ENCODE assay signal across 8 cellular contexts in the genomic region with DNA sequence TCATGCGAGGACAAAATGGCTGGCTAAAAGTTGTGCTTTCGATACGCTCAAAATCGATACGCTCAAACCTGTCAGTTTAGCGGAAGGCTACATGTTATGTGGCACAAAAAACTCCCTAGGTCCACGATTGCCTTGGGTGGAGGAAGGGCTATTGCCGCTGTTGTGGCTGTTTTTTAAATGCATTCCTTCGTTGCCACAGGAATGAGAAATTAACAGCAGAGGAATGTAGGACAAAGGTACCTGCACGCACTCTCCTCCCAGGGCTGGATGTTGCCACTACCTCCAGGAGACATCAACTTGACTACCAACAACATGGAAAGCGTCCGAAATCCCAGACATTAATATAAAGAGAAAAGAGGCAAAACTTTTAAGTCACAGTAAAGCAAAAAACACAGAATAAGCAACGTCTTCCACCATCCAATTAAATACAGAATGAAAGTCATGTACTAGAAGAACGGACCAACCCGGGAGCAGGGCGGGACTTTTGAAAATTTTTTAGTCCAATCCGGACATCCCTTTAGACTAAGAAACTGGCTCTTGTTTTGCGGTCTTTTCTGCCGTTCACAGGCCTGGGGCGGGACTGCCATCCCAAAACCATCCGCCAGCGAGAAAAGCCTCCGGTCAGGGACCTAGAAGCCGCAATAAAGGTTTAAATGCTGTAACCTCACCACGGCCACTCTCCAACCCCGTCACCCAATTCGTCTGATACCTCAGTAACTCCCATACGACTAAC. TPM values are rescaled to one million over a fixed set of nuclear protein-coding genes. Genes with fewer than 3 reads are reported as not detected.
DNase-seq lines count a peak whose midpoint lies in the region; ATAC-seq and TF ChIP-seq lines count a peak whose summit lies in the region.

No MANE protein-coding gene starts in this region.

- H3K27me3 ChIP-seq in heart right ventricle (no peaks in the 10 kb centered on the region), uterus (no peaks in the 10 kb centered on the region)

- H3K36me3 ChIP-seq in heart right ventricle (no peaks in the 10 kb centered on the region), uterus (no peaks in the 10 kb centered on the region)

- H3K4me1 ChIP-seq in heart right ventricle (peaks cover 0 to 33% (median 16%) of the 10 kb centered on the region in 9 donors), uterus (no peaks in the 10 kb centered on the region)

- 1% methylated on average over 28 of the region's 28 CpGs for WGBS in heart right ventricle, 2 donors

- H3K27ac ChIP-seq in heart right ventricle (peak overlapping the region; percentile 85 to 97 (median 94)), uterus (peak overlapping the region; percentile 94 to 96)

- peak; percentile 7 to 44 for TF ChIP-seq POLR2A in uterus (IDR thresholded peaks at IDR 0.05)

- peak; percentile 53 for ATAC-seq in HG02642 (IDR thresholded peaks at IDR 0.05; ENCODE audit: poor library complexity, unreplicated experiment)
- ATAC-seq in heart right ventricle, result peak; percentile 83 to 91 (median 90)

- H3K9me3 ChIP-seq in heart right ventricle (no peaks in the 10 kb centered on the region), uterus (no peaks in the 10 kb centered on the region)

- TF ChIP-seq CTCF in GM12864 (IDR thresholded peaks at IDR 0.05; ENCODE audit: low read depth, low read length, missing control alignments) (no peak), heart right ventricle (IDR thresholded peaks at IDR 0.05) (peak in 3 of 9 donors; percentile 21 to 40 (median 23)), uterus (IDR thresholded peaks at IDR 0.05) (peak in 1 of 4 experiments; percentile 52)

- peak; percentile 93 for DNase-seq in GM12864 (ENCODE audit: low read depth)
- peak; percentile 94 for DNase-seq in NCI-H1105 treated with DMSO at 0.1 percent for 48 hours (lab: John Stamatoyannopoulos, UW)
- peak; percentile 99 for DNase-seq in SW 1271 (lab: John Stamatoyannopoulos, UW)
- peak; percentile 96 for DNase-seq in amniotic epithelial cell (ENCODE audit: low read depth)
- DNase-seq in heart right ventricle, result peak; percentile 66 to 95
- DNase-seq in posterior vena cava (ENCODE audit: low spot score), result peak; percentile 96
- peak; percentile 84 to 94 for DNase-seq in uterus

- intact Hi-C loops in heart right ventricle (cut with DNase I) (loop anchor here in 2 of 10 donors (5.0 to 10.0 kb wide), 4 partner anchors 102 to 230 kb away; a partner anchor contains a TSS), posterior vena cava (cut with DNase I) (no loop called here), uterus (cut with DNase I; ENCODE audit: low total_unique reads) (no loop called here)

- peak overlapping the region; percentile 56 for H3K4me3 ChIP-seq in GM12864 (ENCODE audit: low read depth, low read length)
- H3K4me3 ChIP-seq in heart right ventricle, result peak overlapping the region; percentile 53 to 93 (median 76)
- H3K4me3 ChIP-seq in uterus, result peak overlapping the region; percentile 62 to 68

RNA-seq across cellular contexts. Expression of a gene that starts 32.1 kb away (rescaled TPM):
- total RNA-seq in heart right ventricle (1 to 10 TPM; 2.4 to 7.7 (median 4.7) TPM), posterior vena cava (10 to 100 TPM in 1 of 2 donors, 1 to 10 TPM in 1; 5.5 to 11.8 TPM), uterus (1 to 10 TPM; 1.2 to 8.4 (median 6.2) TPM)
- polyA plus RNA-seq in heart right ventricle, result 1 to 10 TPM; 1.4 to 2.5 TPM

Comparison
In these comparisons a context has a peak if more than half of its experiments do, and no peak if none do; other contexts are left out.
1. Peak in every context shown above with its lines: DNase-seq, ATAC-seq, H3K4me3 ChIP-seq and H3K27ac ChIP-seq.